8 cellular contexts compared by ENCODE assay signal in the genomic region with DNA sequence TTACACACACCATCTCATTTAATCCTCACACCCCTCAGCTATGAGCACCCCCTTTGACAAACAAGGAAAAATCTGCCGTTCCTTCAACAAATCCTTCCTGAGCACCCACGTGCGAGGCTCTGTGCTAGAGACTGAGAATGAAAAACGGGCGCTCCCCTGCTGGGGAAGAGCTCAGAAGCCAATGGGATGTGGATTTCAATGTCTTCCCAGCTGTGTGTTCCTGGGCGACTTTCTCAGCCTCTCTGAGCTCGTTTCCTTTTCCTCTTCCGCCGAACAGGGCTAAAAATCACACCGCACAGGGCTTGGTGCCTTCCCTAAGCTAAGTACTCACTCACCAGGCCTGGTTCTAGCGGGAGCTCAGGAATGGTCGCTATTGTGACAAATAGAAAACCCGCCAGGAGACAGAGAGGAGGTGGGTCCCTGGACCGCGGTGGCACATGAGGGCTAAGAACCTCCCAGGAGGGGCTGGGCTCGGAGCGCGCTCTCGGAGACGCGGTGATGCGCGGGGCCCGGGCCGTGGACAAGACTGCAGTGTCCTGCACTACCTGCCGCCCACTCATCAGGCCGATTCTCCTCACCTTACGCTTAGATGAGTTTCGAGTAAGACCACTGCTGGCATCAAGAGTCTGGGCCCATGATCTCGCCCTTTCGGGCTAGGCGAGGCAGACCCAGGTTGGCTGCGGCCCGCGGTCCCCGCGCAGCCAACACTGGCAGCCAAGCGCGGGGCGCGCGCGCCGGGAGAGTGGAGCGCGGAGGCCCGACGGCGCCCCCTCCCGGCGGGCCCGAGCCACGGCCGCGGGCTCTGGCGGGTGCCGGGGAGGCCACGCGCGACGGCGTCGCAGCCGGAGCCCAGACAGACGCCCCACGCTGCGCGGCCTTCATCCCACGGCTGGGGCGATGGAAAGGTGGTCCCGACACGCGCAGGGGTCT. TPM values are rescaled to one million over a fixed set of nuclear protein-coding genes. Genes with fewer than 3 reads are reported as not detected.
DNase-seq lines count a peak whose midpoint lies in the region; ATAC-seq and TF ChIP-seq lines count a peak whose summit lies in the region.

No MANE protein-coding gene starts in this region.

- no peaks in the 10 kb centered on the region for H3K9me2 ChIP-seq in DOHH2 (replicated peaks; ENCODE audit: control insufficient read depth, low read length)

- H3K27me3 ChIP-seq in DOHH2 (ENCODE audit: control insufficient read depth, low read length) (peaks cover 35% of the 10 kb centered on the region), duodenal mucosa (ENCODE audit: control insufficient read depth in 1 of 2, insufficient read depth in 2 of 2, low read length in 2 of 2) (peaks cover 24 to 25% of the 10 kb centered on the region in 2 donors), lung (ENCODE audit: control insufficient read depth, insufficient read depth) (no peaks in the 10 kb centered on the region)

- H3K9me3 ChIP-seq in DOHH2 (ENCODE audit: control insufficient read depth, insufficient read depth, low read length), result no peaks in the 10 kb centered on the region
- no peaks in the 10 kb centered on the region for H3K9me3 ChIP-seq in duodenal mucosa (ENCODE audit: control insufficient read depth in 1 of 2, low read length in 2 of 2)
- no peaks in the 10 kb centered on the region for H3K9me3 ChIP-seq in lung (ENCODE audit: control insufficient read depth in 2 of 2, insufficient read depth in 1 of 2, low read length in 1 of 2)

- peak overlapping the region; percentile 2 to 63 for H3K9ac ChIP-seq in duodenal mucosa (ENCODE audit: low read depth in 1 of 2, low read length in 2 of 2)

- H3K4me1 ChIP-seq in DOHH2 (ENCODE audit: control insufficient read depth, low read length) (peaks cover 60% of the 10 kb centered on the region), duodenal mucosa (ENCODE audit: control insufficient read depth in 1 of 2, insufficient read depth in 2 of 2, low read length in 2 of 2) (peaks cover 47 to 52% of the 10 kb centered on the region in 2 donors), lung (ENCODE audit: control insufficient read depth in 2 of 2, insufficient read depth in 2 of 2, low read length in 2 of 2) (peaks cover 12 to 16% of the 10 kb centered on the region in 2 donors)

- peak; percentile 76 for ATAC-seq in lung (ENCODE audit: insufficient read depth, low FRiP score)

- H3K36me3 ChIP-seq in DOHH2 (ENCODE audit: control insufficient read depth, low read length) (peaks cover 19% of the 10 kb centered on the region), duodenal mucosa (ENCODE audit: control insufficient read depth in 1 of 2, insufficient read depth in 2 of 2, low read length in 2 of 2) (no peaks in the 10 kb centered on the region), lung (ENCODE audit: control insufficient read depth in 2 of 2, insufficient read depth in 2 of 2, low read length in 2 of 2) (peaks cover 0 to 5% of the 10 kb centered on the region in 2 donors)

- no peaks in the 10 kb centered on the region; the same call in 1 of the 2 replicates for H4K20me1 ChIP-seq in DOHH2 (ENCODE audit: control insufficient read depth, insufficient read depth, low read depth, low read length)

- H3K79me2 ChIP-seq in DOHH2 (ENCODE audit: control insufficient read depth, low read length), result peaks cover 4% of the 10 kb centered on the region; the same call in 1 of the 2 replicates

- peak overlapping the region; percentile 77 for H3K4me3 ChIP-seq in DOHH2 (ENCODE audit: low read length)
- peak overlapping the region; percentile 66 to 79 for H3K4me3 ChIP-seq in duodenal mucosa (ENCODE audit: low read depth in 1 of 2, low read length in 2 of 2)
- peak overlapping the region; percentile 34 for H3K4me3 ChIP-seq in lung

- in situ Hi-C loops in KBM-7 (cut with MboI; ENCODE audit: low pct_unique_long_range_greater_than_20kb, low sequenced_read_pairs), result no loop called here

- H3K27ac ChIP-seq in DOHH2 (ENCODE audit: low read depth, low read length) (no peak overlapping the region; the same call in 1 of the 2 replicates), duodenal mucosa (ENCODE audit: low read depth, low read length) (no peak overlapping the region), lung (ENCODE audit: low read depth in 1 of 2, low read length in 1 of 2) (no peak overlapping the region)

- 6 to 9% methylated on average over 50 to 73 of the region's 73 CpGs for WGBS in lung, 2 donors

- peak; percentile 40 for TF ChIP-seq CTCF in DOHH2 (IDR thresholded peaks at IDR 0.05; ENCODE audit: low read depth, low read length, poor library complexity, severe bottlenecking)
- TF ChIP-seq CTCF in lung (IDR thresholded peaks at IDR 0.05; ENCODE audit: control extremely low read depth, extremely low read depth), result peak; percentile 18

- peak; percentile 50 for DNase-seq in KBM-7
- peak; percentile 61 for DNase-seq in activated CD4-positive, alpha-beta T cell treated with anti-CD3 and anti-CD28 coated beads, Interleukin-2, amount 50 U/mL, for 1 hour
- DNase-seq in lung (ENCODE audit: low spot score), result no peak
- peak; percentile 19 to 46 (median 21) for DNase-seq in stimulated activated CD4-positive, alpha-beta T cell treated with anti-CD3 and anti-CD28 coated beads, TNF-alpha, amount 100 ng/mL, for 24 hours (ENCODE audit: low read depth in 3 of 3)
- no peak for DNase-seq in HPDE6-E6E7 (ENCODE audit: extremely low spot score)
- DNase-seq in NCI-H1436 treated with DMSO at 0.1 percent for 48 hours (lab: John Stamatoyannopoulos, UW), result no peak

- peak overlapping the region; percentile 93 for H3K4me2 ChIP-seq in DOHH2 (ENCODE audit: low read length)

- H3F3A ChIP-seq in DOHH2 (ENCODE audit: control insufficient read depth, insufficient read depth), result peaks cover 33% of the 10 kb centered on the region

RNA-seq across cellular contexts. Expression of a gene that starts 17.0 kb away (rescaled TPM):
- not detected for total RNA-seq in lung
- under 1 TPM in 1 of 2 donors, not detected in 1; 0.02 TPM for polyA plus RNA-seq in lung

RNA-seq across cellular contexts. Expression of a gene that starts 26.6 kb away (rescaled TPM):
- 10 to 100 TPM; 26.6 to 32.0 TPM for total RNA-seq in lung
- 10 to 100 TPM in 1 of 2 donors, 1 to 10 TPM in 1; 6.4 to 10.6 TPM for polyA plus RNA-seq in lung

RNA-seq across cellular contexts. Expression of a gene that starts 57.0 kb away (rescaled TPM):
- total RNA-seq in lung, result 1 to 10 TPM in 1 of 2 donors, under 1 TPM in 1; 0.48 to 1.2 TPM
- polyA plus RNA-seq in lung, result under 1 TPM; 0.20 to 0.41 TPM

Comparison
In these comparisons a context has a peak if more than half of its experiments do, and no peak if none do; other contexts are left out.
1. DNase-seq: peak in KBM-7 (single experiment), activated CD4-positive, alpha-beta T cell treated with anti-CD3 and anti-CD28 coated beads, Interleukin-2, amount 50 U/mL, for 1 hour (single experiment) and stimulated activated CD4-positive, alpha-beta T cell treated with anti-CD3 and anti-CD28 coated beads, TNF-alpha, amount 100 ng/mL, for 24 hours (3 of 3); none in lung (single experiment), HPDE6-E6E7 (single experiment) and NCI-H1436 treated with DMSO at 0.1 percent for 48 hours (single experiment).
2. Peak in every context shown above with its lines, with median percentiles within 50 percentile points of each other: H3K4me3 ChIP-seq.